24 cellular contexts compared by ENCODE assay signal in genomic region chr11:32353884-32354283, GRCh38.
"Had no signal": no experiment of that assay in that cellular context is flagged by ENCODE, and none has a peak within 500 bp of the region (broad histone marks: within the 10 kb centered on the region; RNA-seq: fewer than 3 reads in every experiment).

No MANE protein-coding gene starts in this region.

- H3K4me1 ChIP-seq: body of pancreas, heart right ventricle, neural progenitor cell, spleen, tibial artery had no signal

- H3K4me3 Mint-ChIP-seq: activated CD8-positive, alpha-beta T cell treated with anti-CD3 and anti-CD28 coated beads, Interleukin-2, amount 10 ng/mL, durations not matched to agents 7 days and 5 days; activated naive CD8-positive, alpha-beta T cell treated with anti-CD3 and anti-CD28 coated beads, Interleukin-2, amount 50 U/mL, for 24 hours; activated T-helper 1 cell treated with anti-CD3 and anti-CD28 coated beads, Interleukin-12 subunit alpha, Interleukin-12 subunit beta, Interleukin-2, Interleukin-4 antibody, amounts not matched to agents 30 ng/mL and 10 ng/mL and 1 ng/mL, durations not matched to agents 14 hours and 24 hours and 36 hours; naive thymus-derived CD4-positive, alpha-beta T cell; neural progenitor cell; stimulated activated naive CD8-positive, alpha-beta T cell treated with anti-CD3 and anti-CD28 coated beads, Interleukin-15, Interleukin-2, amounts not matched to agents 100 ng/mL and 50 ng/mL, for 24 hours; T-helper 2 cell treated with Interferon-gamma antibody and Interleukin-4, amounts not matched to agents 5 μg/mL and 100 μg/mL, for 36 hours had no signal

- ATAC-seq: activated CD8-positive, alpha-beta T cell treated with anti-CD3 and anti-CD28 coated beads, Interleukin-2, amount 10 ng/mL, durations not matched to agents 7 days and 5 days; activated naive CD8-positive, alpha-beta T cell treated with anti-CD3 and anti-CD28 coated beads, Interleukin-2, amount 50 U/mL, for 24 hours; body of pancreas; heart right ventricle; left lobe of liver; naive thymus-derived CD4-positive, alpha-beta T cell had no signal

- H3K9me3 Mint-ChIP-seq: activated naive CD8-positive, alpha-beta T cell treated with anti-CD3 and anti-CD28 coated beads, Interleukin-2, amount 50 U/mL, for 24 hours; activated T-helper 1 cell treated with anti-CD3 and anti-CD28 coated beads, Interleukin-12 subunit alpha, Interleukin-12 subunit beta, Interleukin-2, Interleukin-4 antibody, amounts not matched to agents 30 ng/mL and 10 ng/mL and 1 ng/mL, durations not matched to agents 14 hours and 24 hours and 36 hours; naive thymus-derived CD4-positive, alpha-beta T cell; neural progenitor cell; stimulated activated naive CD8-positive, alpha-beta T cell treated with anti-CD3 and anti-CD28 coated beads, Interleukin-15, Interleukin-2, amounts not matched to agents 100 ng/mL and 50 ng/mL, for 24 hours; T-helper 2 cell treated with Interferon-gamma antibody and Interleukin-4, amounts not matched to agents 5 μg/mL and 100 μg/mL, for 36 hours had no signal

- H3K27ac Mint-ChIP-seq: activated CD8-positive, alpha-beta T cell treated with anti-CD3 and anti-CD28 coated beads, Interleukin-2, amount 10 ng/mL, durations not matched to agents 7 days and 5 days; activated naive CD8-positive, alpha-beta T cell treated with anti-CD3 and anti-CD28 coated beads, Interleukin-2, amount 50 U/mL, for 24 hours; activated T-helper 1 cell treated with anti-CD3 and anti-CD28 coated beads, Interleukin-12 subunit alpha, Interleukin-12 subunit beta, Interleukin-2, Interleukin-4 antibody, amounts not matched to agents 30 ng/mL and 10 ng/mL and 1 ng/mL, durations not matched to agents 14 hours and 24 hours and 36 hours; naive thymus-derived CD4-positive, alpha-beta T cell; neural progenitor cell; stimulated activated naive CD8-positive, alpha-beta T cell treated with anti-CD3 and anti-CD28 coated beads, Interleukin-15, Interleukin-2, amounts not matched to agents 100 ng/mL and 50 ng/mL, for 24 hours; T-helper 2 cell treated with Interferon-gamma antibody and Interleukin-4, amounts not matched to agents 5 μg/mL and 100 μg/mL, for 36 hours had no signal

- H3K4me2 ChIP-seq: neural progenitor cell had no signal

- H3K27me3 ChIP-seq: body of pancreas, neural progenitor cell had no signal

- H3K36me3 ChIP-seq: cardiac muscle cell, heart right ventricle, neural progenitor cell, spleen, tibial artery, WERI-Rb-1 had no signal

- H3K36me3 Mint-ChIP-seq: naive thymus-derived CD4-positive, alpha-beta T cell; neural progenitor cell had no signal

- DNase-seq: activated CD4-positive, alpha-beta T cell treated with anti-CD3 and anti-CD28 coated beads, Interleukin-2, amount 50 U/mL, for 1 hour; activated CD4-positive, CD25-positive, alpha-beta regulatory T cell treated with anti-CD3 and anti-CD28 coated beads, Interleukin-2, amount 50 U/mL, for 72 hours; activated CD8-positive, alpha-beta T cell treated with anti-CD3 and anti-CD28 coated beads, Interleukin-2, amount 10 ng/mL, durations not matched to agents 7 days and 5 days; activated gamma-delta T cell; activated naive CD4-positive, alpha-beta T cell treated with anti-CD3 and anti-CD28 coated beads, Interleukin-2, amount 50 U/mL, for 16 hours; activated naive CD8-positive, alpha-beta T cell treated with anti-CD3 and anti-CD28 coated beads, Interleukin-2, amount 50 U/mL, for 24 hours; anterior cingulate cortex; body of pancreas; cortex of kidney; heart right ventricle; naive thymus-derived CD4-positive, alpha-beta T cell; retina; spleen; stimulated activated CD4-positive, alpha-beta T cell treated with anti-CD3 and anti-CD28 coated beads, Interleukin-4, amount 100 ng/mL, for 1 hour; tibial artery; WERI-Rb-1 had no signal

- H3K4me3 ChIP-seq: body of pancreas, cardiac muscle cell, heart right ventricle, lung, neural progenitor cell, spleen, tibial artery had no signal

- H3K27ac ChIP-seq: body of pancreas, cardiac muscle cell, epithelial cell of prostate, heart right ventricle, neural progenitor cell, spleen, tibial artery, WERI-Rb-1 had no signal

- H3K27me3 Mint-ChIP-seq: activated naive CD8-positive, alpha-beta T cell treated with anti-CD3 and anti-CD28 coated beads, Interleukin-2, amount 50 U/mL, for 24 hours had no signal

- H3K9me3 ChIP-seq: body of pancreas, heart right ventricle, spleen, tibial artery had no signal

- H2AFZ ChIP-seq: neural progenitor cell had no signal

- H3K4me1 Mint-ChIP-seq: activated naive CD8-positive, alpha-beta T cell treated with anti-CD3 and anti-CD28 coated beads, Interleukin-2, amount 50 U/mL, for 24 hours had no signal
